Comparison of ENCODE assay signal across 22 cellular contexts in genomic region chr3:13285007-13285567, GRCh38.
A peak's percentile ranks its signal among the peaks of the same experiment; 100 is the strongest.
DNase-seq lines count a peak whose midpoint lies in the region; ATAC-seq, FAIRE-seq and TF ChIP-seq lines count a peak whose summit lies in the region.
"Had no signal": no experiment of that assay in that cellular context is flagged by ENCODE, and none has a peak within 500 bp of the region (broad histone marks: within the 10 kb centered on the region; RNA-seq: fewer than 3 reads in every experiment).

No MANE protein-coding gene starts in this region.

- POLR2A ChIA-PET in naive thymus-derived CD8-positive, alpha-beta T cell (lab: Charles Lee), result no interaction called here

- no peak overlapping the region for H2BK120ac ChIP-seq in trophoblast cell (ENCODE audit: insufficient read depth, low read length, poor library complexity)

- TF ChIP-seq CTCF in natural killer cell (IDR thresholded peaks at IDR 0.05), result no peak
- no peak for TF ChIP-seq CTCF in kidney (IDR thresholded peaks at IDR 0.05; ENCODE audit: borderline replicate concordance, extremely low read depth, insufficient read depth)
- no peak for TF ChIP-seq CTCF in osteoblast (IDR thresholded peaks at IDR 0.05; ENCODE audit: extremely low read depth, low read depth, low read length)

- H3K27me3 ChIP-seq in osteoblast (ENCODE audit: insufficient read depth, low read length) (peaks cover 28% of the 10 kb centered on the region), trophoblast cell (ENCODE audit: insufficient read depth, low read length) (peaks cover 31% of the 10 kb centered on the region)

- H3K9me3 ChIP-seq in kidney (ENCODE audit: control insufficient read depth in 1 of 2, low read length in 2 of 2) (peaks cover 8 to 10% of the 10 kb centered on the region in 2 donors), osteoblast (ENCODE audit: low read depth, low read length) (peaks cover 4% of the 10 kb centered on the region), trophoblast cell (ENCODE audit: insufficient read depth, low read depth, low read length) (peaks cover 12% of the 10 kb centered on the region)

- peaks cover 3% of the 10 kb centered on the region for H3K79me1 ChIP-seq in trophoblast cell (ENCODE audit: low read length)

- no peak for FAIRE-seq in kidney (lab: Jason Lieb, UNC)
- FAIRE-seq: GM12892 had no signal

- H3K14ac ChIP-seq in trophoblast cell (ENCODE audit: low read length), result no peak overlapping the region

- H4K91ac ChIP-seq in trophoblast cell (ENCODE audit: low read depth, low read length), result no peak overlapping the region

- H3K36me3 ChIP-seq in kidney (ENCODE audit: control insufficient read depth in 1 of 2, insufficient read depth in 2 of 2, low read length in 2 of 2), result no peaks in the 10 kb centered on the region
- H3K36me3 ChIP-seq in osteoblast (ENCODE audit: insufficient read depth, low read length), result no peaks in the 10 kb centered on the region
- no peaks in the 10 kb centered on the region for H3K36me3 ChIP-seq in trophoblast cell (ENCODE audit: control insufficient read depth in 1 of 2, insufficient read depth in 2 of 2, low read length in 2 of 2)

- H3K79me2 ChIP-seq in osteoblast (ENCODE audit: insufficient read depth, low read length) (no peaks in the 10 kb centered on the region), trophoblast cell (ENCODE audit: control insufficient read depth, insufficient read depth, low read length, poor library complexity) (no peaks in the 10 kb centered on the region)

- H3K4me1 Mint-ChIP-seq in natural killer cell, result peaks cover 9 to 10% of the 10 kb centered on the region in 2 donors
- H3K4me1 Mint-ChIP-seq in natural killer cell treated with Interleukin-12 subunit alpha and Interleukin-12 subunit beta and Interleukin-15 and Interleukin-18, amount 100 ng/mL, for 72 hours (ENCODE audit: low read depth in 2 of 2), result peaks cover 0 to 9% of the 10 kb centered on the region in 2 donors
- H3K4me1 Mint-ChIP-seq in naive thymus-derived CD8-positive, alpha-beta T cell, result peaks cover 5 to 14% (median 11%) of the 10 kb centered on the region in 4 donors

- ATAC-seq in natural killer cell, result no peak
- no peak for ATAC-seq in natural killer cell treated with Interleukin-12 subunit alpha and Interleukin-12 subunit beta and Interleukin-15 and Interleukin-18, amount 100 ng/mL, for 72 hours
- no peak for ATAC-seq in GM19397 (IDR thresholded peaks at IDR 0.05; ENCODE audit: unreplicated experiment)
- no peak for ATAC-seq in naive thymus-derived CD8-positive, alpha-beta T cell
- ATAC-seq: PC-3 had no signal

- no peak for DNase-seq in natural killer cell
- DNase-seq in natural killer cell treated with Interleukin-12 subunit alpha and Interleukin-12 subunit beta and Interleukin-15 and Interleukin-18, amount 100 ng/mL, for 72 hours (ENCODE audit: low spot score), result no peak
- peak; percentile 69 for DNase-seq in kidney
- DNase-seq in osteoblast (ENCODE audit: insufficient read length, low spot score, missing footprints), result peak; percentile 37
- DNase-seq in trophoblast cell, result no peak
- DNase-seq in naive thymus-derived CD8-positive, alpha-beta T cell, result no peak
- DNase-seq: DMS153; DND-41; GM23248; H9; MM.1S; NCI-H2029; NCI-H446; NCI-H524 treated with DMSO at 0.1 percent for 48 hours; NCI-H774; NK-92 treated with Interleukin-12 subunit alpha and Interleukin-12 subunit beta, amount 100 ng/mL, for 24 hours; PC-3; SHP77 treated with DMSO at 0.1 percent for 48 hours had no signal

- H2AFZ ChIP-seq in osteoblast (ENCODE audit: low read length) (no peak overlapping the region), trophoblast cell (ENCODE audit: insufficient read depth, low read length, poor library complexity) (no peak overlapping the region)
- H2AFZ ChIP-seq: GM23248 had no signal

- H3K4ac ChIP-seq in trophoblast cell (ENCODE audit: low read depth, low read length), result no peak overlapping the region

- peaks cover 4 to 9% of the 10 kb centered on the region in 2 donors for H3K9me3 Mint-ChIP-seq in natural killer cell
- H3K9me3 Mint-ChIP-seq in natural killer cell treated with Interleukin-12 subunit alpha and Interleukin-12 subunit beta and Interleukin-15 and Interleukin-18, amount 100 ng/mL, for 72 hours, result peaks cover 3% of the 10 kb centered on the region
- H3K9me3 Mint-ChIP-seq in naive thymus-derived CD8-positive, alpha-beta T cell, result peaks cover 0 to 38% (median 23%) of the 10 kb centered on the region in 9 donors

- H3K4me3 ChIP-seq in kidney (ENCODE audit: low read length in 2 of 2) (no peak overlapping the region), osteoblast (ENCODE audit: insufficient read depth, low read length) (no peak overlapping the region), trophoblast cell (ENCODE audit: low read depth, low read length) (no peak overlapping the region)
- H3K4me3 ChIP-seq: GM23248 had no signal

- H3K4me1 ChIP-seq in kidney (ENCODE audit: control insufficient read depth in 1 of 2, insufficient read depth in 1 of 2, low read depth in 1 of 2, low read length in 2 of 2) (no peaks in the 10 kb centered on the region), osteoblast (ENCODE audit: insufficient read depth, low read length) (no peaks in the 10 kb centered on the region), trophoblast cell (ENCODE audit: control insufficient read depth in 1 of 2, insufficient read depth in 2 of 2, low read length in 2 of 2) (peaks cover 6 to 10% of the 10 kb centered on the region in 2 experiments)

- no peak overlapping the region for H3K4me2 ChIP-seq in osteoblast (ENCODE audit: insufficient read depth, low read length)
- H3K4me2 ChIP-seq in trophoblast cell (ENCODE audit: low read length), result no peak overlapping the region
- H3K4me2 ChIP-seq: KMS-11 had no signal

- H3K27me3 Mint-ChIP-seq in natural killer cell (ENCODE audit: low read depth in 2 of 2), result peaks cover 41 to 53% of the 10 kb centered on the region in 2 donors
- H3K27me3 Mint-ChIP-seq in natural killer cell treated with Interleukin-12 subunit alpha and Interleukin-12 subunit beta and Interleukin-15 and Interleukin-18, amount 100 ng/mL, for 72 hours, result peaks cover 36 to 38% of the 10 kb centered on the region in 2 donors
- H3K27me3 Mint-ChIP-seq in naive thymus-derived CD8-positive, alpha-beta T cell, result peaks cover 26 to 77% (median 46%) of the 10 kb centered on the region in 5 donors

- no peak overlapping the region for H2AK5ac ChIP-seq in trophoblast cell (ENCODE audit: low read length)

- H3K4me3 Mint-ChIP-seq in natural killer cell, result peak overlapping the region; percentile 52
- H3K4me3 Mint-ChIP-seq in natural killer cell treated with Interleukin-12 subunit alpha and Interleukin-12 subunit beta and Interleukin-15 and Interleukin-18, amount 100 ng/mL, for 72 hours, result no peak overlapping the region
- no peak overlapping the region for H3K4me3 Mint-ChIP-seq in naive thymus-derived CD8-positive, alpha-beta T cell
- H3K4me3 Mint-ChIP-seq: H9 had no signal

- intact Hi-C loops in natural killer cell (cut with micrococcal nuclease), result no loop called here
- intact Hi-C loops in kidney (cut with DNase I), result no loop called here

- H4K8ac ChIP-seq in trophoblast cell (ENCODE audit: low read depth, low read length), result no peak overlapping the region

- WGBS in trophoblast cell (ENCODE audit: extremely low coverage, insufficient coverage, insufficient read length), result no CpG with 5 or more reads among the region's 11 CpGs

- H2BK12ac ChIP-seq in trophoblast cell (ENCODE audit: low read length), result no peak overlapping the region

- H3K27ac ChIP-seq in kidney (ENCODE audit: low read depth in 2 of 2, low read length in 2 of 2) (no peak overlapping the region), osteoblast (ENCODE audit: low read depth, low read length) (no peak overlapping the region), trophoblast cell (ENCODE audit: low read depth, low read length) (no peak overlapping the region)
- H3K27ac ChIP-seq: GM23248, KMS-11 had no signal

- H3K27ac Mint-ChIP-seq in natural killer cell, result no peak overlapping the region
- no peak overlapping the region for H3K27ac Mint-ChIP-seq in natural killer cell treated with Interleukin-12 subunit alpha and Interleukin-12 subunit beta and Interleukin-15 and Interleukin-18, amount 100 ng/mL, for 72 hours
- H3K27ac Mint-ChIP-seq in naive thymus-derived CD8-positive, alpha-beta T cell, result no peak overlapping the region
- H3K27ac Mint-ChIP-seq: H9, IgD-negative memory B cell had no signal

- peaks cover 13% of the 10 kb centered on the region for H3K36me3 Mint-ChIP-seq in natural killer cell
- peaks cover 17% of the 10 kb centered on the region for H3K36me3 Mint-ChIP-seq in natural killer cell treated with Interleukin-12 subunit alpha and Interleukin-12 subunit beta and Interleukin-15 and Interleukin-18, amount 100 ng/mL, for 72 hours
- peaks cover 4 to 28% (median 18%) of the 10 kb centered on the region in 3 donors for H3K36me3 Mint-ChIP-seq in naive thymus-derived CD8-positive, alpha-beta T cell

- H3K18ac ChIP-seq in trophoblast cell (ENCODE audit: low read length), result no peak overlapping the region

- H3K23ac ChIP-seq in trophoblast cell (ENCODE audit: low read length), result no peak overlapping the region

- H4K12ac ChIP-seq in trophoblast cell (ENCODE audit: low read depth, low read length), result no peak overlapping the region

- no peaks in the 10 kb centered on the region for H4K20me1 ChIP-seq in osteoblast (ENCODE audit: insufficient read depth, low read length)

- H3K9ac ChIP-seq in kidney (ENCODE audit: low read length in 2 of 2) (no peak overlapping the region), trophoblast cell (ENCODE audit: low read length) (no peak overlapping the region)
- H3K9ac ChIP-seq: GM23248, KMS-11 had no signal

- no peak overlapping the region for H2BK5ac ChIP-seq in trophoblast cell (ENCODE audit: low read depth, low read length, poor library complexity)

Comparison
In these comparisons a context has a peak if more than half of its experiments do, and no peak if none do; other contexts are left out.
1. DNase-seq: peak in kidney (single experiment) and osteoblast (single experiment); none in natural killer cell (single experiment), natural killer cell treated with Interleukin-12 subunit alpha and Interleukin-12 subunit beta and Interleukin-15 and Interleukin-18, amount 100 ng/mL, for 72 hours (single experiment), trophoblast cell (0 of 2) and naive thymus-derived CD8-positive, alpha-beta T cell (0 of 10).